Comparison of ENCODE assay signal across 13 cellular contexts in genomic region chr18:72941001-72941400, GRCh38.
A peak's percentile ranks its signal among the peaks of the same experiment; 100 is the strongest.
DNase-seq lines count a peak whose midpoint lies in the region; FAIRE-seq and TF ChIP-seq lines count a peak whose summit lies in the region.
"Had no signal": no experiment of that assay in that cellular context is flagged by ENCODE, and none has a peak within 500 bp of the region (broad histone marks: within the 10 kb centered on the region; RNA-seq: fewer than 3 reads in every experiment).

No MANE protein-coding gene starts in this region.

- no peak for DNase-seq in D721Med (ENCODE audit: insufficient read length, low spot score)
- peak; percentile 57 for DNase-seq in LNCaP clone FGC (ENCODE audit: low read depth)
- DNase-seq in OCI-M1 (lab: John Stamatoyannopoulos, UW), result peak; percentile 47
- DNase-seq in epithelial cell of esophagus (ENCODE audit: low read depth), result peak; percentile 71
- DNase-seq in epidermal melanocyte (ENCODE audit: insufficient read length, low spot score), result no peak
- no peak for DNase-seq in ureter (ENCODE audit: low spot score)
- no peak for DNase-seq in GM19238 (ENCODE audit: insufficient read length, low spot score)
- DNase-seq: DMS153, EL, H9, Karpas-422, NCI-H446 treated with DMSO at 0.1 percent for 48 hours had no signal

- H3K4me3 ChIP-seq in LNCaP clone FGC (ENCODE audit: low read depth, low read length) (no peak overlapping the region), epithelial cell of esophagus (ENCODE audit: low read length) (no peak overlapping the region)
- H3K4me3 ChIP-seq: BLaER1 treated with 17β-estradiol and CSF1 and Interleukin-3, amounts not matched to agents 10 nM and 100 nM had no signal

- no peak for TF ChIP-seq CTCF in D721Med (IDR thresholded peaks at IDR 0.05; ENCODE audit: insufficient read depth, missing control alignments)
- no peak for TF ChIP-seq CTCF in LNCaP clone FGC (IDR thresholded peaks at IDR 0.05; ENCODE audit: control insufficient read depth, extremely low read depth, insufficient read depth)
- TF ChIP-seq CTCF in epithelial cell of esophagus (IDR thresholded peaks at IDR 0.05; ENCODE audit: insufficient read depth, low read depth, low read length, missing control alignments), result no peak

- peak; percentile 92 for FAIRE-seq in D721Med (lab: Jason Lieb, UNC)

Comparison
In these comparisons a context has a peak if more than half of its experiments do, and no peak if none do; other contexts are left out.
1. DNase-seq: peak in LNCaP clone FGC (single experiment), OCI-M1 (single experiment) and epithelial cell of esophagus (single experiment); none in D721Med (single experiment), epidermal melanocyte (single experiment), ureter (single experiment) and GM19238 (single experiment).